Comparison of ENCODE assay signal across 22 cellular contexts in genomic region chr7:4140933-4141332, GRCh38.
DNase-seq lines count a peak whose midpoint lies in the region; ATAC-seq, FAIRE-seq and TF ChIP-seq lines count a peak whose summit lies in the region.
"Had no signal": no experiment of that assay in that cellular context is flagged by ENCODE, and none has a peak within 500 bp of the region (broad histone marks: within the 10 kb centered on the region; RNA-seq: fewer than 3 reads in every experiment).

No MANE protein-coding gene starts in this region.

- no peak for ATAC-seq in HG02884 (IDR thresholded peaks at IDR 0.05; ENCODE audit: unreplicated experiment)
- ATAC-seq: A549, GM23338 had no signal

- TF ChIP-seq EP300 in sigmoid colon (IDR thresholded peaks at IDR 0.05) (no peak), suprapubic skin (IDR thresholded peaks at IDR 0.05) (no peak)

- no peak overlapping the region for H3K4me3 Mint-ChIP-seq in nephron
- H3K4me3 Mint-ChIP-seq: CD4-positive, alpha-beta T cell; GM23338 had no signal

- no peak overlapping the region for H3K9ac ChIP-seq in kidney (ENCODE audit: low read length in 2 of 2)

- H3K9me3 Mint-ChIP-seq in nephron, result no peaks in the 10 kb centered on the region
- H3K9me3 Mint-ChIP-seq: CD4-positive, alpha-beta T cell; GM23338 had no signal

- H3K27me3 ChIP-seq in WERI-Rb-1 (ENCODE audit: insufficient read depth, low read depth, severe bottlenecking) (no peaks in the 10 kb centered on the region), sigmoid colon (no peaks in the 10 kb centered on the region), small intestine (ENCODE audit: control insufficient read depth in 2 of 2, insufficient read depth in 2 of 2, low read length in 2 of 2) (no peaks in the 10 kb centered on the region), suprapubic skin (no peaks in the 10 kb centered on the region)

- no peak for FAIRE-seq in kidney (lab: Jason Lieb, UNC)
- FAIRE-seq in small intestine (lab: Jason Lieb, UNC), result no peak
- FAIRE-seq: A549, GM12892, GM18507, H54 had no signal

- no peak overlapping the region for H3K27ac ChIP-seq in WERI-Rb-1
- no peak overlapping the region for H3K27ac ChIP-seq in kidney (ENCODE audit: low read depth in 2 of 2, low read length in 2 of 2)
- H3K27ac ChIP-seq in sigmoid colon, result peak overlapping the region in 1 of 4 donors; percentile 32
- H3K27ac ChIP-seq in small intestine (ENCODE audit: low read depth in 1 of 2, low read length in 1 of 2), result no peak overlapping the region
- no peak overlapping the region for H3K27ac ChIP-seq in suprapubic skin
- H3K27ac ChIP-seq: 22Rv1, A549, C4-2B, HL-60 had no signal

- TF ChIP-seq CTCF in WERI-Rb-1 (IDR thresholded peaks at IDR 0.05; ENCODE audit: low read depth, low read length), result no peak
- no peak for TF ChIP-seq CTCF in kidney (IDR thresholded peaks at IDR 0.05; ENCODE audit: borderline replicate concordance, extremely low read depth, insufficient read depth)
- no peak for TF ChIP-seq CTCF in nephron (IDR thresholded peaks at IDR 0.05; ENCODE audit: unreplicated experiment in 3 of 3)
- no peak for TF ChIP-seq CTCF in sigmoid colon (IDR thresholded peaks at IDR 0.05)
- TF ChIP-seq CTCF in suprapubic skin (IDR thresholded peaks at IDR 0.05), result no peak

- intact Hi-C loops in kidney (cut with DNase I) (no loop called here), sigmoid colon (cut with DNase I) (loop anchor here (5.0 kb wide), 1 partner anchor 116 kb away; no protein-coding TSS in a partner anchor)

- peak overlapping the region in 2 of 3 experiments; percentile 19 to 61 for H3K27ac Mint-ChIP-seq in nephron
- H3K27ac Mint-ChIP-seq: CD4-positive, alpha-beta T cell had no signal

- H3K36me3 ChIP-seq in WERI-Rb-1 (no peaks in the 10 kb centered on the region), kidney (ENCODE audit: control insufficient read depth in 1 of 2, insufficient read depth in 2 of 2, low read length in 2 of 2) (no peaks in the 10 kb centered on the region), sigmoid colon (no peaks in the 10 kb centered on the region), small intestine (ENCODE audit: control insufficient read depth in 2 of 2, insufficient read depth in 2 of 2, low read length in 2 of 2) (no peaks in the 10 kb centered on the region), suprapubic skin (no peaks in the 10 kb centered on the region)

- TF ChIP-seq POLR2A in sigmoid colon (IDR thresholded peaks at IDR 0.05) (no peak), suprapubic skin (IDR thresholded peaks at IDR 0.05) (no peak)

- 81 to 88% methylated on average over 5 of the region's 5 CpGs for whole genome bisulfite sequencing in sigmoid colon, 2 donors
- 81 to 86% (median 83%) methylated on average over 5 of the region's 5 CpGs for WGBS in small intestine, 3 donors
- 73% methylated on average over 5 of the region's 5 CpGs for WGBS in suprapubic skin

- no peak overlapping the region for H3K4me3 ChIP-seq in WERI-Rb-1 (ENCODE audit: low read depth, low read length)
- H3K4me3 ChIP-seq in kidney (ENCODE audit: low read length in 2 of 2), result no peak overlapping the region
- H3K4me3 ChIP-seq in sigmoid colon, result no peak overlapping the region
- H3K4me3 ChIP-seq in small intestine (ENCODE audit: low read depth in 1 of 2, low read length in 2 of 2), result no peak overlapping the region
- H3K4me3 ChIP-seq in suprapubic skin, result no peak overlapping the region
- H3K4me3 ChIP-seq: A549, GM23338 had no signal

- H3K9me3 ChIP-seq in WERI-Rb-1 (ENCODE audit: severe bottlenecking), result no peaks in the 10 kb centered on the region
- H3K9me3 ChIP-seq in kidney (ENCODE audit: control insufficient read depth in 1 of 2, low read length in 2 of 2), result no peaks in the 10 kb centered on the region
- H3K9me3 ChIP-seq in sigmoid colon, result no peaks in the 10 kb centered on the region
- no peaks in the 10 kb centered on the region for H3K9me3 ChIP-seq in small intestine (ENCODE audit: control insufficient read depth, low read depth)
- no peaks in the 10 kb centered on the region for H3K9me3 ChIP-seq in suprapubic skin
- H3K9me3 ChIP-seq: A549 had no signal

- peak; percentile 25 for DNase-seq in WERI-Rb-1
- DNase-seq in kidney, result peak; percentile 54
- peak; percentile 43 for DNase-seq in sigmoid colon
- DNase-seq in small intestine, result no peak
- no peak for DNase-seq in activated effector memory CD4-positive, alpha-beta T cell treated with Interleukin-2 at 50 U/mL for 16 hours
- no peak for DNase-seq in suprapubic skin (ENCODE audit: low spot score in 2 of 2)
- DNase-seq: AML-193, DMS153, DMS79, GDM1, HCEC 1CT had no signal

- no peaks in the 10 kb centered on the region for H3K36me3 Mint-ChIP-seq in nephron (ENCODE audit: low read depth)

- H3K27me3 Mint-ChIP-seq in nephron (ENCODE audit: low read depth), result peaks cover 16% of the 10 kb centered on the region

- peaks cover 51% of the 10 kb centered on the region for H3K4me1 Mint-ChIP-seq in nephron

- H3K4me1 ChIP-seq in kidney (ENCODE audit: control insufficient read depth in 1 of 2, insufficient read depth in 1 of 2, low read depth in 1 of 2, low read length in 2 of 2), result peaks cover 0 to 3% of the 10 kb centered on the region in 2 donors
- peaks cover 0 to 30% (median 24%) of the 10 kb centered on the region in 4 donors for H3K4me1 ChIP-seq in sigmoid colon
- H3K4me1 ChIP-seq in small intestine (ENCODE audit: control insufficient read depth in 2 of 2, insufficient read depth in 1 of 2, low read depth in 1 of 2, low read length in 1 of 2), result no peaks in the 10 kb centered on the region
- H3K4me1 ChIP-seq in suprapubic skin, result peaks cover 11% of the 10 kb centered on the region
- H3K4me1 ChIP-seq: A549 had no signal

Comparison
In these comparisons a context has a peak if more than half of its experiments do, and no peak if none do; other contexts are left out.
1. DNase-seq: peak in WERI-Rb-1 (single experiment), kidney (single experiment) and sigmoid colon (single experiment); none in small intestine (single experiment), activated effector memory CD4-positive, alpha-beta T cell treated with Interleukin-2 at 50 U/mL for 16 hours (single experiment) and suprapubic skin (0 of 2).